In genomic region chr22:37904572-37905533, GRCh38 we compare ENCODE assay signal across 8 cellular contexts. TPM values are rescaled to one million over a fixed set of nuclear protein-coding genes. Genes with fewer than 3 reads are reported as not detected.
DNase-seq lines count a peak whose midpoint lies in the region; ATAC-seq and TF ChIP-seq lines count a peak whose summit lies in the region.

No MANE protein-coding gene starts in this region.

- CTCF ChIA-PET in PC-9 (lab: Charles Lee): interaction anchor here (1.0 to 2.5 kb wide), 2 partner anchors 9 to 17 kb away, joined by 3 to 40 read pairs; no protein-coding TSS in a partner anchor

- no peak for TF ChIP-seq CTCF in PC-9 (conservative IDR thresholded peaks at IDR 0.05)
- no peak for TF ChIP-seq CTCF in choroid plexus epithelial cell (conservative IDR thresholded peaks at IDR 0.05; ENCODE audit: low read depth, low read length)
- TF ChIP-seq CTCF in liver (IDR thresholded peaks at IDR 0.05; ENCODE audit: low read depth, low read length, missing input control): no peak
- no peak for TF ChIP-seq CTCF in suprapubic skin (IDR thresholded peaks at IDR 0.05)

- TF ChIP-seq POLR2A in suprapubic skin (IDR thresholded peaks at IDR 0.05): no peak

- TF ChIP-seq EP300 in suprapubic skin (IDR thresholded peaks at IDR 0.05): no peak

- H3K4me3 ChIP-seq in PC-9 (peak overlapping the region; percentile 58), choroid plexus epithelial cell (ENCODE audit: low read depth, low read length) (peak overlapping the region; percentile 68), liver (ENCODE audit: low read depth in 1 of 3, low read length in 3 of 3) (no peak overlapping the region), suprapubic skin (peak overlapping the region; percentile 66)

- H3K27ac Mint-ChIP-seq in activated CD4-positive, alpha-beta T cell treated with anti-CD3 and anti-CD28 coated beads, Interleukin-2, amount 10 ng/mL, durations not matched to agents 24 days and 14 days: peak overlapping the region; percentile 81

- H3K27me3 ChIP-seq in PC-9 (ENCODE audit: insufficient read depth, low read depth) (no peaks in the 10 kb centered on the region), liver (ENCODE audit: control insufficient read depth in 4 of 4, insufficient read depth in 4 of 4, low read length in 3 of 4) (no peaks in the 10 kb centered on the region), suprapubic skin (no peaks in the 10 kb centered on the region)

- peak overlapping the region; percentile 82 for H3K4me2 ChIP-seq in PC-9

- no peaks in the 10 kb centered on the region for H3K27me3 Mint-ChIP-seq in activated CD4-positive, alpha-beta T cell treated with anti-CD3 and anti-CD28 coated beads, Interleukin-2, amount 10 ng/mL, durations not matched to agents 24 days and 14 days

- ATAC-seq in GM21723 (IDR thresholded peaks at IDR 0.05; ENCODE audit: unreplicated experiment) (no peak), HG03354 (IDR thresholded peaks at IDR 0.05; ENCODE audit: poor library complexity, severe bottlenecking, unreplicated experiment) (no peak)

- H3K9me3 ChIP-seq in PC-9 (ENCODE audit: insufficient read depth, low read depth) (no peaks in the 10 kb centered on the region), liver (ENCODE audit: control insufficient read depth in 4 of 4, low read length in 3 of 4) (no peaks in the 10 kb centered on the region), suprapubic skin (no peaks in the 10 kb centered on the region)

- TF ChIP-seq RAD21 in liver (IDR thresholded peaks at IDR 0.05): no peak

- BruUV-seq in PC-9 (replicated peaks; lab: Mats Ljungman, UMichigan): TSS peak; percentile 78

- H3K27ac ChIP-seq in PC-9 (peak overlapping the region; percentile 99), liver (ENCODE audit: low read depth in 1 of 2, low read length in 2 of 2) (peak overlapping the region; percentile 50 to 73), suprapubic skin (peak overlapping the region; percentile 88)

- peak overlapping the region; percentile 73; the same call in 1 of the 2 replicates for H2AFZ ChIP-seq in PC-9

- H3K4me1 Mint-ChIP-seq in activated CD4-positive, alpha-beta T cell treated with anti-CD3 and anti-CD28 coated beads, Interleukin-2, amount 10 ng/mL, durations not matched to agents 24 days and 14 days: peaks cover 26% of the 10 kb centered on the region

- POLR2A ChIA-PET in PC-9 (lab: Charles Lee; ENCODE audit: unreplicated experiment): interaction anchor here (0.5 to 2.8 kb wide), 5 partner anchors 8 to 424 kb away, joined by 3 to 75 read pairs (median 11); no protein-coding TSS in a partner anchor

- no peaks in the 10 kb centered on the region for H3K9me2 ChIP-seq in PC-9 (ENCODE audit: insufficient read depth)

- H3K36me3 Mint-ChIP-seq in activated CD4-positive, alpha-beta T cell treated with anti-CD3 and anti-CD28 coated beads, Interleukin-2, amount 10 ng/mL, durations not matched to agents 24 days and 14 days (ENCODE audit: low read depth): no peaks in the 10 kb centered on the region

- H3K79me2 ChIP-seq in PC-9 (ENCODE audit: low read depth): peaks cover 33% of the 10 kb centered on the region

- intact Hi-C loops in activated CD4-positive, alpha-beta T cell treated with anti-CD3 and anti-CD28 coated beads, Interleukin-2, amount 10 ng/mL, durations not matched to agents 24 days and 14 days (cut with micrococcal nuclease): loop anchor here (1.0 to 5.0 kb wide), 2 partner anchors 9 to 47 kb away; partner anchors contain the start of genes C22orf23 and POLR2F
- intact Hi-C loops in PC-9 (cut with micrococcal nuclease; ENCODE audit: unreplicated experiment): loop anchor here (1.0 to 2.0 kb wide), 3 partner anchors 9 to 152 kb away; no protein-coding TSS in a partner anchor

- peaks cover 46% of the 10 kb centered on the region for H3K4me1 ChIP-seq in PC-9 (replicated peaks; ENCODE audit: insufficient read depth)
- H3K4me1 ChIP-seq in liver (ENCODE audit: control insufficient read depth in 4 of 4, insufficient read depth in 4 of 4, low read length in 3 of 4): peaks cover 0 to 20% (median 6%) of the 10 kb centered on the region in 4 donors
- H3K4me1 ChIP-seq in suprapubic skin: peaks cover 53% of the 10 kb centered on the region

- H3K9ac ChIP-seq in liver (ENCODE audit: low read depth in 1 of 2, low read length in 2 of 2): no peak overlapping the region

- peaks cover 32% of the 10 kb centered on the region for H4K20me1 ChIP-seq in PC-9 (ENCODE audit: insufficient read depth)

- peak overlapping the region; percentile 79 for H3K4me3 Mint-ChIP-seq in activated CD4-positive, alpha-beta T cell treated with anti-CD3 and anti-CD28 coated beads, Interleukin-2, amount 10 ng/mL, durations not matched to agents 24 days and 14 days

- H3K36me3 ChIP-seq in PC-9 (ENCODE audit: low read depth): peaks cover 7% of the 10 kb centered on the region; the same call in 1 of the 2 replicates
- H3K36me3 ChIP-seq in liver (ENCODE audit: control insufficient read depth in 4 of 4, insufficient read depth in 3 of 4, low read depth in 1 of 4, low read length in 3 of 4): no peaks in the 10 kb centered on the region
- H3K36me3 ChIP-seq in suprapubic skin: no peaks in the 10 kb centered on the region

- DNase-seq in activated CD4-positive, alpha-beta T cell treated with anti-CD3 and anti-CD28 coated beads, Interleukin-2, amount 10 ng/mL, durations not matched to agents 24 days and 14 days: no peak
- no peak for DNase-seq in activated CD4-positive, alpha-beta T cell treated with anti-CD3 and anti-CD28 coated beads, Interleukin-2, amount 50 U/mL, for 1 hour
- peak; percentile 83 to 94 for DNase-seq in PC-9
- peak; percentile 98 for DNase-seq in choroid plexus epithelial cell (ENCODE audit: low read depth)
- no peak for DNase-seq in suprapubic skin (ENCODE audit: low spot score in 2 of 2)

- H3F3A ChIP-seq in PC-9 (ENCODE audit: insufficient read depth, low read depth): peaks cover 43% of the 10 kb centered on the region

- 75% methylated on average over 10 of the region's 10 CpGs for WGBS in liver
- 53% methylated on average over 9 of the region's 10 CpGs for WGBS in suprapubic skin

- no peaks in the 10 kb centered on the region for H3K9me3 Mint-ChIP-seq in activated CD4-positive, alpha-beta T cell treated with anti-CD3 and anti-CD28 coated beads, Interleukin-2, amount 10 ng/mL, durations not matched to agents 24 days and 14 days

TF ChIP-seq in liver, 16 proteins besides CTCF, POLR2A, EP300 and RAD21:
- peak; percentile 84 for TF ChIP-seq YY1 (IDR thresholded peaks at IDR 0.05)
- no peak for TF ChIP-seq HNF4G (IDR thresholded peaks at IDR 0.05)
- TF ChIP-seq HNF4A (conservative IDR thresholded peaks at IDR 0.05): peak; percentile 65
- TF ChIP-seq ZBTB33 (IDR thresholded peaks at IDR 0.05): no peak
- no peak for TF ChIP-seq FOXA2 (IDR thresholded peaks at IDR 0.05)
- TF ChIP-seq EGR1 (IDR thresholded peaks at IDR 0.05; ENCODE audit: low read depth in 2 of 2): no peak
- no peak for TF ChIP-seq JUND (IDR thresholded peaks at IDR 0.05)
- TF ChIP-seq, protein P1, sequence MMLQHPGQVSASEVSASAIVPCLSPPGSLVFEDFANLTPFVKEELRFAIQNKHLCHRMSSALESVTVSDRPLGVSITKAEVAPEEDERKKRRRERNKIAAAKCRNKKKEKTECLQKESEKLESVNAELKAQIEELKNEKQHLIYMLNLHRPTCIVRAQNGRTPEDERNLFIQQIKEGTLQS (IDR thresholded peaks at IDR 0.05): no peak
- no peak for TF ChIP-seq NR2F2 (IDR thresholded peaks at IDR 0.05)
- TF ChIP-seq SP1 (IDR thresholded peaks at IDR 0.05): peak; percentile 30
- TF ChIP-seq GABPA (IDR thresholded peaks at IDR 0.05 in 1 of 2, conservative IDR thresholded peaks at IDR 0.05 in 1 of 2): no peak
- TF ChIP-seq TAF1 (conservative IDR thresholded peaks at IDR 0.05): no peak
- TF ChIP-seq RXRA (IDR thresholded peaks at IDR 0.05): peak in 1 of 2 donors; percentile 26
TF ChIP-seq in liver: peak in this region for 4.

RNA-seq across cellular contexts. Expression of gene MICALL1, which starts 1.2 kb away (rescaled TPM):
- 27.3 and 27.7 TPM in 2 replicates for total RNA-seq in activated CD4-positive, alpha-beta T cell treated with anti-CD3 and anti-CD28 coated beads, Interleukin-2, amount 10 ng/mL, durations not matched to agents 24 days and 14 days
- 113 and 126 TPM in 2 replicates for total RNA-seq in PC-9 (2021)
- total RNA-seq in liver: 1 to 10 TPM; 2.7 to 9.3 TPM
- polyA plus RNA-seq in liver: 1 to 10 TPM; 2.0 to 5.5 TPM
- 100 to 1,000 TPM; 125 to 157 (median 131) TPM for total RNA-seq in suprapubic skin

RNA-seq across cellular contexts. Expression of gene C22orf23, which starts 48.5 kb away (rescaled TPM):
- 0.37 TPM in 1 of 2 replicates, not detected in the other for total RNA-seq in activated CD4-positive, alpha-beta T cell treated with anti-CD3 and anti-CD28 coated beads, Interleukin-2, amount 10 ng/mL, durations not matched to agents 24 days and 14 days
- 1.0 and 1.7 TPM in 2 replicates for total RNA-seq in PC-9 (2021)
- total RNA-seq in liver: not detected
- under 1 TPM in 1 of 2 donors, not detected in 1; 0.02 TPM for polyA plus RNA-seq in liver
- not detected for total RNA-seq in suprapubic skin

RNA-seq across cellular contexts. Expression of gene POLR2F, which starts 48.6 kb away (rescaled TPM):
- 113 TPM in 2 replicates for total RNA-seq in activated CD4-positive, alpha-beta T cell treated with anti-CD3 and anti-CD28 coated beads, Interleukin-2, amount 10 ng/mL, durations not matched to agents 24 days and 14 days
- total RNA-seq in PC-9 (2021) (147 and 180 TPM in 2 replicates), liver (10 to 100 TPM; 21.4 to 27.9 TPM), suprapubic skin (10 to 100 TPM; 60.1 to 66.8 (median 64.1) TPM)
- 100 to 1,000 TPM in 1 of 2 donors, 10 to 100 TPM in 1; 84.7 to 152 TPM for polyA plus RNA-seq in liver

RNA-seq across cellular contexts. Expression of gene EIF3L, which starts 55.6 kb away (rescaled TPM):
- 460 and 480 TPM in 2 replicates for total RNA-seq in activated CD4-positive, alpha-beta T cell treated with anti-CD3 and anti-CD28 coated beads, Interleukin-2, amount 10 ng/mL, durations not matched to agents 24 days and 14 days
- 566 and 582 TPM in 2 replicates for total RNA-seq in PC-9 (2021)
- total RNA-seq in liver: 100 to 1,000 TPM; 103 to 217 TPM
- polyA plus RNA-seq in liver: 100 to 1,000 TPM; 104 to 117 TPM
- total RNA-seq in suprapubic skin: 100 to 1,000 TPM; 379 to 589 (median 576) TPM

Comparison
In these comparisons a context has a peak if more than half of its experiments do, and no peak if none do; other contexts are left out.
1. DNase-seq: peak in PC-9 (2 of 2) and choroid plexus epithelial cell (single experiment); none in activated CD4-positive, alpha-beta T cell treated with anti-CD3 and anti-CD28 coated beads, Interleukin-2, amount 10 ng/mL, durations not matched to agents 24 days and 14 days (single experiment), activated CD4-positive, alpha-beta T cell treated with anti-CD3 and anti-CD28 coated beads, Interleukin-2, amount 50 U/mL, for 1 hour (single experiment) and suprapubic skin (0 of 2).
2. H3K4me3 ChIP-seq: peak in PC-9 (single experiment), choroid plexus epithelial cell (single experiment) and suprapubic skin (single experiment); none in liver (0 of 3).
3. Peak in every context shown above with its lines, with median percentiles within 50 percentile points of each other: H3K27ac ChIP-seq.